In genomic region chr9:116490321-116490720, GRCh38 we compare ENCODE assay signal across 31 cellular contexts.
DNase-seq lines count a peak whose midpoint lies in the region; TF ChIP-seq lines count a peak whose summit lies in the region.
"Had no signal": no experiment of that assay in that cellular context is flagged by ENCODE, and none has a peak within 500 bp of the region (broad histone marks: within the 10 kb centered on the region; RNA-seq: fewer than 3 reads in every experiment).

No MANE protein-coding gene starts in this region.

- no peak overlapping the region for H3K27ac ChIP-seq in esophagus squamous epithelium
- H3K27ac ChIP-seq: dorsolateral prefrontal cortex, KMS-11, lower lobe of right lung, SJCRH30, thoracic aorta, uterus had no signal

- H3K4me1 ChIP-seq in esophagus squamous epithelium = no peaks in the 10 kb centered on the region
- H3K4me1 ChIP-seq: lower lobe of right lung, uterus had no signal

- TF ChIP-seq CTCF in choroid plexus epithelial cell (conservative IDR thresholded peaks at IDR 0.05; ENCODE audit: low read depth, low read length) (no peak), kidney epithelial cell (IDR thresholded peaks at IDR 0.05; ENCODE audit: insufficient read depth, low read length, poor library complexity, severe bottlenecking) (no peak), esophagus squamous epithelium (IDR thresholded peaks at IDR 0.05) (no peak)

- no peaks in the 10 kb centered on the region for H3K4me1 Mint-ChIP-seq in activated naive CD8-positive, alpha-beta T cell treated with anti-CD3 and anti-CD28 coated beads for 36 hours
- H3K4me1 Mint-ChIP-seq: B cell; CD4-positive, alpha-beta memory T cell; naive thymus-derived CD8-positive, alpha-beta T cell; stimulated activated naive CD8-positive, alpha-beta T cell treated with anti-CD3 and anti-CD28 coated beads, Interleukin-15, amount 100 ng/mL, for 72 hours had no signal

- H3K36me3 Mint-ChIP-seq in activated naive CD8-positive, alpha-beta T cell treated with anti-CD3 and anti-CD28 coated beads for 36 hours = no peaks in the 10 kb centered on the region
- H3K36me3 Mint-ChIP-seq: WTC11 had no signal

- no peaks in the 10 kb centered on the region for H3K27me3 Mint-ChIP-seq in activated naive CD8-positive, alpha-beta T cell treated with anti-CD3 and anti-CD28 coated beads for 36 hours
- H3K27me3 Mint-ChIP-seq: B cell; CD4-positive, alpha-beta memory T cell; naive thymus-derived CD8-positive, alpha-beta T cell; stimulated activated naive CD8-positive, alpha-beta T cell treated with anti-CD3 and anti-CD28 coated beads, Interleukin-15, amount 100 ng/mL, for 72 hours had no signal

- intact Hi-C loops in esophagus squamous epithelium (cut with DNase I) = no loop called here

- peak; percentile 38 for DNase-seq in EH (ENCODE audit: low read depth)
- DNase-seq in M059J (ENCODE audit: low read depth) = peak; percentile 25
- peak; percentile 50 for DNase-seq in choroid plexus epithelial cell (ENCODE audit: low read depth)
- DNase-seq in kidney epithelial cell (ENCODE audit: low read depth) = peak; percentile 18
- no peak for DNase-seq in esophagus squamous epithelium (lab: John Stamatoyannopoulos, UW)
- DNase-seq in activated naive CD8-positive, alpha-beta T cell treated with anti-CD3 and anti-CD28 coated beads for 36 hours = no peak
- DNase-seq in NCI-H69 (lab: John Stamatoyannopoulos, UW) = no peak
- DNase-seq in NCI-H2227 (lab: John Stamatoyannopoulos, UW; ENCODE audit: unreplicated experiment) = no peak
- DNase-seq: ACHN; activated CD4-positive, alpha-beta T cell treated with anti-CD3 and anti-CD28 coated beads, Interleukin-2, amount 50 U/mL, for 1 hour; activated T-cell treated with anti-CD3 and anti-CD28 coated beads, Interleukin-2, amount 50 U/mL, for 1 hour; CD4-positive, alpha-beta memory T cell; cerebellar nuclear complex; dorsolateral prefrontal cortex; glutamatergic neuron; GOT3; lower lobe of right lung; naive thymus-derived CD8-positive, alpha-beta T cell; NCI-H146; NCI-H446 treated with DMSO at 0.1 percent for 48 hours; NCI-H82; SJCRH30; stimulated activated CD4-positive, alpha-beta T cell treated with anti-CD3 and anti-CD28 coated beads, Interleukin-12 subunit alpha, Interleukin-12 subunit beta, amount 100 ng/mL, for 4 hours; stimulated activated CD4-positive, alpha-beta T cell treated with anti-CD3 and anti-CD28 coated beads, Interleukin-2, amount 100 ng/mL, for 48 hours; stimulated activated naive CD8-positive, alpha-beta T cell treated with anti-CD3 and anti-CD28 coated beads, Interleukin-15, amount 100 ng/mL, for 72 hours; T1000; uterus had no signal

- H3K27me3 ChIP-seq in kidney epithelial cell (ENCODE audit: control insufficient read depth, insufficient read depth, low read length) = no peaks in the 10 kb centered on the region
- no peaks in the 10 kb centered on the region for H3K27me3 ChIP-seq in esophagus squamous epithelium
- H3K27me3 ChIP-seq: dorsolateral prefrontal cortex, SJCRH30, uterus had no signal

- no peak overlapping the region for H3K27ac Mint-ChIP-seq in activated naive CD8-positive, alpha-beta T cell treated with anti-CD3 and anti-CD28 coated beads for 36 hours
- H3K27ac Mint-ChIP-seq: B cell; CD4-positive, alpha-beta memory T cell; naive thymus-derived CD8-positive, alpha-beta T cell; stimulated activated naive CD8-positive, alpha-beta T cell treated with anti-CD3 and anti-CD28 coated beads, Interleukin-15, amount 100 ng/mL, for 72 hours; WTC11 had no signal

- H3K9me3 Mint-ChIP-seq in activated naive CD8-positive, alpha-beta T cell treated with anti-CD3 and anti-CD28 coated beads for 36 hours = no peaks in the 10 kb centered on the region
- H3K9me3 Mint-ChIP-seq: stimulated activated naive CD8-positive, alpha-beta T cell treated with anti-CD3 and anti-CD28 coated beads, Interleukin-15, amount 100 ng/mL, for 72 hours had no signal

- 83 to 95% methylated on average over 1 of the region's 1 CpG for WGBS in esophagus squamous epithelium, 2 donors

- H3K4me3 ChIP-seq in choroid plexus epithelial cell (ENCODE audit: low read depth, low read length) = no peak overlapping the region
- no peak overlapping the region for H3K4me3 ChIP-seq in kidney epithelial cell (ENCODE audit: low read depth, low read length)
- no peak overlapping the region for H3K4me3 ChIP-seq in esophagus squamous epithelium
- H3K4me3 ChIP-seq: dorsolateral prefrontal cortex, lower lobe of right lung, SJCRH30, thoracic aorta, uterus had no signal

- no peak overlapping the region for H3K4me3 Mint-ChIP-seq in activated naive CD8-positive, alpha-beta T cell treated with anti-CD3 and anti-CD28 coated beads for 36 hours
- H3K4me3 Mint-ChIP-seq: B cell; CD4-positive, alpha-beta memory T cell; naive thymus-derived CD8-positive, alpha-beta T cell; stimulated activated naive CD8-positive, alpha-beta T cell treated with anti-CD3 and anti-CD28 coated beads, Interleukin-15, amount 100 ng/mL, for 72 hours; WTC11 had no signal

- no peak for TF ChIP-seq POLR2A in esophagus squamous epithelium (IDR thresholded peaks at IDR 0.05)

- no peaks in the 10 kb centered on the region for H3K9me3 ChIP-seq in esophagus squamous epithelium
- H3K9me3 ChIP-seq: lower lobe of right lung, SJCRH30, thoracic aorta, uterus had no signal

- H3K36me3 ChIP-seq in kidney epithelial cell (ENCODE audit: control insufficient read depth, insufficient read depth, low read length) = no peaks in the 10 kb centered on the region
- H3K36me3 ChIP-seq in esophagus squamous epithelium = no peaks in the 10 kb centered on the region
- H3K36me3 ChIP-seq: lower lobe of right lung, SJCRH30, thoracic aorta, uterus had no signal

Comparison
In these comparisons a context has a peak if more than half of its experiments do, and no peak if none do; other contexts are left out.
1. DNase-seq: peak in EH (single experiment), M059J (single experiment), choroid plexus epithelial cell (single experiment) and kidney epithelial cell (single experiment); none in esophagus squamous epithelium (single experiment), activated naive CD8-positive, alpha-beta T cell treated with anti-CD3 and anti-CD28 coated beads for 36 hours (single experiment), NCI-H69 (single experiment) and NCI-H2227 (single experiment).